1 cellular context compared by ENCODE assay signal in genomic region chr14:24876009-24876690, GRCh38.
TF ChIP-seq lines count a peak whose summit lies in the region.

No MANE protein-coding gene starts in this region.

TF ChIP-seq in HepG2, 621 proteins besides CTCF, POLR2A, EP300 and RAD21 (continued from another document and continues in another):
- TF ChIP-seq, protein P1, sequence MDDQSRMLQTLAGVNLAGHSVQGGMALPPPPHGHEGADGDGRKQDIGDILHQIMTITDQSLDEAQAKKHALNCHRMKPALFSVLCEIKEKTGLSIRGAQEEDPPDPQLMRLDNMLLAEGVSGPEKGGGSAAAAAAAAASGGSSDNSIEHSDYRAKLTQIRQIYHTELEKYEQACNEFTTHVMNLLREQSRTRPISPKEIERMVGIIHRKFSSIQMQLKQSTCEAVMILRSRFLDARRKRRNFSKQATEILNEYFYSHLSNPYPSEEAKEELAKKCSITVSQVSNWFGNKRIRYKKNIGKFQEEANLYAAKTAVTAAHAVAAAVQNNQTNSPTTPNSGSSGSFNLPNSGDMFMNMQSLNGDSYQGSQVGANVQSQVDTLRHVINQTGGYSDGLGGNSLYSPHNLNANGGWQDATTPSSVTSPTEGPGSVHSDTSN (CRISPR knock-in tag; IDR thresholded peaks at IDR 0.05; ENCODE audit: borderline replicate concordance), result no peak
- TF ChIP-seq MTF1 (CRISPR knock-in tag; IDR thresholded peaks at IDR 0.05) (no peak), ELF1 (CRISPR knock-in tag; IDR thresholded peaks at IDR 0.05) (no peak), FOSL2 (CRISPR knock-in tag; IDR thresholded peaks at IDR 0.05) (no peak), RCOR2 (CRISPR knock-in tag; IDR thresholded peaks at IDR 0.05) (no peak), ZNF430 (CRISPR knock-in tag; IDR thresholded peaks at IDR 0.05) (0 out of 2 replicates have a peak, but pooled peaks have one; percentile 18), KDM2A (CRISPR knock-in tag; IDR thresholded peaks at IDR 0.05; ENCODE audit: borderline replicate concordance, low read depth) (no peak), ZNF253 (CRISPR knock-in tag; IDR thresholded peaks at IDR 0.05; ENCODE audit: borderline replicate concordance) (no peak), ZNF691 (CRISPR knock-in tag; IDR thresholded peaks at IDR 0.05; ENCODE audit: borderline replicate concordance, low read depth) (no peak), TBP (CRISPR knock-in tag; IDR thresholded peaks at IDR 0.05) (no peak), ERF (CRISPR knock-in tag; IDR thresholded peaks at IDR 0.05) (no peak), FOXP4 (CRISPR knock-in tag; IDR thresholded peaks at IDR 0.05) (no peak), PRMT3 (CRISPR knock-in tag; IDR thresholded peaks at IDR 0.05; ENCODE audit: borderline replicate concordance, low read depth) (no peak), ZSCAN30 (CRISPR knock-in tag; IDR thresholded peaks at IDR 0.05) (no peak), ZNF598 (CRISPR knock-in tag; IDR thresholded peaks at IDR 0.05; ENCODE audit: borderline replicate concordance) (no peak), CSRNP2 (CRISPR knock-in tag; conservative IDR thresholded peaks at IDR 0.05; ENCODE audit: low read depth) (no peak), ZNF224 (CRISPR knock-in tag; IDR thresholded peaks at IDR 0.05) (no peak), ZSCAN20 (CRISPR knock-in tag; IDR thresholded peaks at IDR 0.05; ENCODE audit: borderline replicate concordance) (no peak), ZNF383 (CRISPR knock-in tag; IDR thresholded peaks at IDR 0.05; ENCODE audit: borderline replicate concordance) (no peak), ZNF550 (CRISPR knock-in tag; IDR thresholded peaks at IDR 0.05; ENCODE audit: borderline replicate concordance) (no peak), SNAPC2 (CRISPR knock-in tag; IDR thresholded peaks at IDR 0.05) (peak; percentile 6; the same call in 1 of the 2 replicates), RFX1 (IDR thresholded peaks at IDR 0.05) (no peak), CHCHD3 (CRISPR knock-in tag; IDR thresholded peaks at IDR 0.05) (no peak), GLMP (CRISPR knock-in tag; IDR thresholded peaks at IDR 0.05; ENCODE audit: borderline replicate concordance) (no peak), CREB1 (IDR thresholded peaks at IDR 0.05) (no peak), CREB1 (CRISPR knock-in tag; IDR thresholded peaks at IDR 0.05) (no peak), ZNF124 (CRISPR knock-in tag; IDR thresholded peaks at IDR 0.05) (no peak), PLRG1 (conservative IDR thresholded peaks at IDR 0.05) (no peak), ZNF614 (CRISPR knock-in tag; IDR thresholded peaks at IDR 0.05; ENCODE audit: borderline replicate concordance) (no peak)
- TF ChIP-seq, protein P2, sequence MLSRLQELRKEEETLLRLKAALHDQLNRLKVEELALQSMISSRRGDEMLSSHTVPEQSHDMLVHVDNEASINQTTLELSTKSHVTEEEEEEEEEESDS (CRISPR knock-in tag; IDR thresholded peaks at IDR 0.05; ENCODE audit: borderline replicate concordance), result 0 out of 2 replicates have a peak, but pooled peaks have one; percentile 44
- TF ChIP-seq, protein P3, sequence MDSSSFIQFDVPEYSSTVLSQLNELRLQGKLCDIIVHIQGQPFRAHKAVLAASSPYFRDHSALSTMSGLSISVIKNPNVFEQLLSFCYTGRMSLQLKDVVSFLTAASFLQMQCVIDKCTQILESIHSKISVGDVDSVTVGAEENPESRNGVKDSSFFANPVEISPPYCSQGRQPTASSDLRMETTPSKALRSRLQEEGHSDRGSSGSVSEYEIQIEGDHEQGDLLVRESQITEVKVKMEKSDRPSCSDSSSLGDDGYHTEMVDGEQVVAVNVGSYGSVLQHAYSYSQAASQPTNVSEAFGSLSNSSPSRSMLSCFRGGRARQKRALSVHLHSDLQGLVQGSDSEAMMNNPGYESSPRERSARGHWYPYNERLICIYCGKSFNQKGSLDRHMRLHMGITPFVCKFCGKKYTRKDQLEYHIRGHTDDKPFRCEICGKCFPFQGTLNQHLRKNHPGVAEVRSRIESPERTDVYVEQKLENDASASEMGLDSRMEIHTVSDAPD (CRISPR knock-in tag; IDR thresholded peaks at IDR 0.05), result 0 out of 2 replicates have a peak, but pooled peaks have one; percentile 32
- TF ChIP-seq, protein P4, sequence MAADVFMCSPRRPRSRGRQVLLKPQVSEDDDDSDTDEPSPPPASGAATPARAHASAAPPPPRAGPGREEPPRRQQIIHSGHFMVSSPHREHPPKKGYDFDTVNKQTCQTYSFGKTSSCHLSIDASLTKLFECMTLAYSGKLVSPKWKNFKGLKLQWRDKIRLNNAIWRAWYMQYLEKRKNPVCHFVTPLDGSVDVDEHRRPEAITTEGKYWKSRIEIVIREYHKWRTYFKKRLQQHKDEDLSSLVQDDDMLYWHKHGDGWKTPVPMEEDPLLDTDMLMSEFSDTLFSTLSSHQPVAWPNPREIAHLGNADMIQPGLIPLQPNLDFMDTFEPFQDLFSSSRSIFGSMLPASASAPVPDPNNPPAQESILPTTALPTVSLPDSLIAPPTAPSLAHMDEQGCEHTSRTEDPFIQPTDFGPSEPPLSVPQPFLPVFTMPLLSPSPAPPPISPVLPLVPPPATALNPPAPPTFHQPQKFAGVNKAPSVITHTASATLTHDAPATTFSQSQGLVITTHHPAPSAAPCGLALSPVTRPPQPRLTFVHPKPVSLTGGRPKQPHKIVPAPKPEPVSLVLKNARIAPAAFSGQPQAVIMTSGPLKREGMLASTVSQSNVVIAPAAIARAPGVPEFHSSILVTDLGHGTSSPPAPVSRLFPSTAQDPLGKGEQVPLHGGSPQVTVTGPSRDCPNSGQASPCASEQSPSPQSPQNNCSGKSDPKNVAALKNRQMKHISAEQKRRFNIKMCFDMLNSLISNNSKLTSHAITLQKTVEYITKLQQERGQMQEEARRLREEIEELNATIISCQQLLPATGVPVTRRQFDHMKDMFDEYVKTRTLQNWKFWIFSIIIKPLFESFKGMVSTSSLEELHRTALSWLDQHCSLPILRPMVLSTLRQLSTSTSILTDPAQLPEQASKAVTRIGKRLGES (CRISPR knock-in tag; IDR thresholded peaks at IDR 0.05; ENCODE audit: borderline replicate concordance), result no peak
- TF ChIP-seq, protein P5, sequence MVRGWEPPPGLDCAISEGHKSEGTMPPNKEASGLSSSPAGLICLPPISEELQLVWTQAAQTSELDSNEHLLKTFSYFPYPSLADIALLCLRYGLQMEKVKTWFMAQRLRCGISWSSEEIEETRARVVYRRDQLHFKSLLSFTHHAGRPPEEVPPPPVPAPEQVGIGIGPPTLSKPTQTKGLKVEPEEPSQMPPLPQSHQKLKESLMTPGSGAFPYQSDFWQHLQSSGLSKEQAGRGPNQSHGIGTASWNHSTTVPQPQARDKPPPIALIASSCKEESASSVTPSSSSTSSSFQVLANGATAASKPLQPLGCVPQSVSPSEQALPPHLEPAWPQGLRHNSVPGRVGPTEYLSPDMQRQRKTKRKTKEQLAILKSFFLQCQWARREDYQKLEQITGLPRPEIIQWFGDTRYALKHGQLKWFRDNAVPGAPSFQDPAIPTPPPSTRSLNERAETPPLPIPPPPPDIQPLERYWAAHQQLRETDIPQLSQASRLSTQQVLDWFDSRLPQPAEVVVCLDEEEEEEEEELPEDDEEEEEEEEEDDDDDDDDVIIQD (CRISPR knock-in tag; IDR thresholded peaks at IDR 0.05; ENCODE audit: low read depth), result no peak
- TF ChIP-seq, protein P6, sequence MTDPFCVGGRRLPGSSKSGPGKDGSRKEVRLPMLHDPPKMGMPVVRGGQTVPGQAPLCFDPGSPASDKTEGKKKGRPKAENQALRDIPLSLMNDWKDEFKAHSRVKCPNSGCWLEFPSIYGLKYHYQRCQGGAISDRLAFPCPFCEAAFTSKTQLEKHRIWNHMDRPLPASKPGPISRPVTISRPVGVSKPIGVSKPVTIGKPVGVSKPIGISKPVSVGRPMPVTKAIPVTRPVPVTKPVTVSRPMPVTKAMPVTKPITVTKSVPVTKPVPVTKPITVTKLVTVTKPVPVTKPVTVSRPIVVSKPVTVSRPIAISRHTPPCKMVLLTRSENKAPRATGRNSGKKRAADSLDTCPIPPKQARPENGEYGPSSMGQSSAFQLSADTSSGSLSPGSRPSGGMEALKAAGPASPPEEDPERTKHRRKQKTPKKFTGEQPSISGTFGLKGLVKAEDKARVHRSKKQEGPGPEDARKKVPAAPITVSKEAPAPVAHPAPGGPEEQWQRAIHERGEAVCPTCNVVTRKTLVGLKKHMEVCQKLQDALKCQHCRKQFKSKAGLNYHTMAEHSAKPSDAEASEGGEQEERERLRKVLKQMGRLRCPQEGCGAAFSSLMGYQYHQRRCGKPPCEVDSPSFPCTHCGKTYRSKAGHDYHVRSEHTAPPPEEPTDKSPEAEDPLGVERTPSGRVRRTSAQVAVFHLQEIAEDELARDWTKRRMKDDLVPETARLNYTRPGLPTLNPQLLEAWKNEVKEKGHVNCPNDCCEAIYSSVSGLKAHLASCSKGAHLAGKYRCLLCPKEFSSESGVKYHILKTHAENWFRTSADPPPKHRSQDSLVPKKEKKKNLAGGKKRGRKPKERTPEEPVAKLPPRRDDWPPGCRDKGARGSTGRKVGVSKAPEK (CRISPR knock-in tag; IDR thresholded peaks at IDR 0.05; ENCODE audit: borderline replicate concordance), result no peak
- TF ChIP-seq, protein P7, sequence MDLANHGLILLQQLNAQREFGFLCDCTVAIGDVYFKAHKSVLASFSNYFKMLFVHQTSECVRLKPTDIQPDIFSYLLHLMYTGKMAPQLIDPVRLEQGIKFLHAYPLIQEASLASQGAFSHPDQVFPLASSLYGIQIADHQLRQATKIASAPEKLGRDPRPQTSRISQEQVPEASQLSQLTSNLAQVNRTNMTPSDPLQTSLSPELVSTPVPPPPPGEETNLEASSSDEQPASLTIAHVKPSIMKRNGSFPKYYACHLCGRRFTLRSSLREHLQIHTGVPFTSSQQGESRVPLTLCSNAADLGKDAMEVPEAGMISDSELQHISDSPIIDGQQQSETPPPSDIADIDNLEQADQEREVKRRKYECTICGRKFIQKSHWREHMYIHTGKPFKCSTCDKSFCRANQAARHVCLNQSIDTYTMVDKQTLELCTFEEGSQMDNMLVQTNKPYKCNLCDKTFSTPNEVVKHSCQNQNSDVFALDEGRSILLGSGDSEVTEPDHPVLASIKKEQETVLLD (CRISPR knock-in tag; IDR thresholded peaks at IDR 0.05; ENCODE audit: low read depth), result no peak
- TF ChIP-seq, protein P8, sequence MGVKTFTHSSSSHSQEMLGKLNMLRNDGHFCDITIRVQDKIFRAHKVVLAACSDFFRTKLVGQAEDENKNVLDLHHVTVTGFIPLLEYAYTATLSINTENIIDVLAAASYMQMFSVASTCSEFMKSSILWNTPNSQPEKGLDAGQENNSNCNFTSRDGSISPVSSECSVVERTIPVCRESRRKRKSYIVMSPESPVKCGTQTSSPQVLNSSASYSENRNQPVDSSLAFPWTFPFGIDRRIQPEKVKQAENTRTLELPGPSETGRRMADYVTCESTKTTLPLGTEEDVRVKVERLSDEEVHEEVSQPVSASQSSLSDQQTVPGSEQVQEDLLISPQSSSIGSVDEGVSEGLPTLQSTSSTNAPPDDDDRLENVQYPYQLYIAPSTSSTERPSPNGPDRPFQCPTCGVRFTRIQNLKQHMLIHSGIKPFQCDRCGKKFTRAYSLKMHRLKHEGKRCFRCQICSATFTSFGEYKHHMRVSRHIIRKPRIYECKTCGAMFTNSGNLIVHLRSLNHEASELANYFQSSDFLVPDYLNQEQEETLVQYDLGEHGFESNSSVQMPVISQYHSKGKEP (CRISPR knock-in tag; IDR thresholded peaks at IDR 0.05), result no peak
